1 cellular context compared by ENCODE assay signal in the genomic region with DNA sequence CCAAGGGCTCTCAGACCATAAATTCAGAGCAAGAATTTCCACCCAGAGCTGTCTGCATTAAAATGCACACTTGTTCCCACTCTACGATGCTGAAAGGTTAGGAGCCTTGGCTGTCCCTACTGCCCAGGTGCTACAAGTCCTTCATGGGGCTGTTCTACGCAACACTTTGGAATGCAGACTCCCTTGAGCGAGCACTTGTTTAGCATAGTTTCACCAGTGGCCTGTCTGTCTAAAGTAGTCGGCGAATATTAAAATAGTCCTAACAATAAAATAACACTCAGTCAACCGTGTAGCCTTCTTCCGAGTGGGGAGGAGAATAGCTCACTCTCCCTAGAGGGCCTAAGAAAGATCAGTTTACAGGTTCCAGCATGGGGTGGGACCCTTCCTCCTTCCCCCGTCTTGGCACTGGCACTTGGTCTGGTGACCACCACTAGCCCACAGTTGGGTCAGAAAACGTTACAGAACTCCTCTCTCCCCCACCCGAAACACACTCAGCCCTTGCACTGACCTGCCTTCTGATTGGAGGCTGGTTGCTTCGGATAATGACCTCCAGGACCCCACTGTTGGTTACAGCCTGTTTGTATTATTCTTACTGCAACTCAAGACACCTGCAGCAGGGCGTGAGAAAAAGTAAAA.
TF ChIP-seq lines count a peak whose summit lies in the region.

A gene with protein sequence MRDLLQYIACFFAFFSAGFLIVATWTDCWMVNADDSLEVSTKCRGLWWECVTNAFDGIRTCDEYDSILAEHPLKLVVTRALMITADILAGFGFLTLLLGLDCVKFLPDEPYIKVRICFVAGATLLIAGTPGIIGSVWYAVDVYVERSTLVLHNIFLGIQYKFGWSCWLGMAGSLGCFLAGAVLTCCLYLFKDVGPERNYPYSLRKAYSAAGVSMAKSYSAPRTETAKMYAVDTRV (plus strand): TSS at position 586 of the 636 bp plus-strand sequence. CDS start 167 bp downstream, outside the sequence.

TF ChIP-seq in A549, 52 proteins besides CTCF, POLR2A, EP300 and RAD21 (continued from another document):
- TF ChIP-seq, protein P1, sequence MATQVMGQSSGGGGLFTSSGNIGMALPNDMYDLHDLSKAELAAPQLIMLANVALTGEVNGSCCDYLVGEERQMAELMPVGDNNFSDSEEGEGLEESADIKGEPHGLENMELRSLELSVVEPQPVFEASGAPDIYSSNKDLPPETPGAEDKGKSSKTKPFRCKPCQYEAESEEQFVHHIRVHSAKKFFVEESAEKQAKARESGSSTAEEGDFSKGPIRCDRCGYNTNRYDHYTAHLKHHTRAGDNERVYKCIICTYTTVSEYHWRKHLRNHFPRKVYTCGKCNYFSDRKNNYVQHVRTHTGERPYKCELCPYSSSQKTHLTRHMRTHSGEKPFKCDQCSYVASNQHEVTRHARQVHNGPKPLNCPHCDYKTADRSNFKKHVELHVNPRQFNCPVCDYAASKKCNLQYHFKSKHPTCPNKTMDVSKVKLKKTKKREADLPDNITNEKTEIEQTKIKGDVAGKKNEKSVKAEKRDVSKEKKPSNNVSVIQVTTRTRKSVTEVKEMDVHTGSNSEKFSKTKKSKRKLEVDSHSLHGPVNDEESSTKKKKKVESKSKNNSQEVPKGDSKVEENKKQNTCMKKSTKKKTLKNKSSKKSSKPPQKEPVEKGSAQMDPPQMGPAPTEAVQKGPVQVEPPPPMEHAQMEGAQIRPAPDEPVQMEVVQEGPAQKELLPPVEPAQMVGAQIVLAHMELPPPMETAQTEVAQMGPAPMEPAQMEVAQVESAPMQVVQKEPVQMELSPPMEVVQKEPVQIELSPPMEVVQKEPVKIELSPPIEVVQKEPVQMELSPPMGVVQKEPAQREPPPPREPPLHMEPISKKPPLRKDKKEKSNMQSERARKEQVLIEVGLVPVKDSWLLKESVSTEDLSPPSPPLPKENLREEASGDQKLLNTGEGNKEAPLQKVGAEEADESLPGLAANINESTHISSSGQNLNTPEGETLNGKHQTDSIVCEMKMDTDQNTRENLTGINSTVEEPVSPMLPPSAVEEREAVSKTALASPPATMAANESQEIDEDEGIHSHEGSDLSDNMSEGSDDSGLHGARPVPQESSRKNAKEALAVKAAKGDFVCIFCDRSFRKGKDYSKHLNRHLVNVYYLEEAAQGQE (IDR thresholded peaks at IDR 0.05), result no peak
- TF ChIP-seq RNF2 (IDR thresholded peaks at IDR 0.05; ENCODE audit: borderline replicate concordance, low read depth) (no peak), CBX2 (IDR thresholded peaks at IDR 0.05; ENCODE audit: borderline replicate concordance, low read depth) (no peak), KDM1A (IDR thresholded peaks at IDR 0.05; ENCODE audit: low read depth) (no peak), RCOR1 (IDR thresholded peaks at IDR 0.05; ENCODE audit: low read depth, low read length) (no peak)
